Comparison of ENCODE assay signal across 8 cellular contexts in genomic region chr11:122202951-122203456, GRCh38.
A peak's percentile ranks its signal among the peaks of the same experiment; 100 is the strongest.
DNase-seq lines count a peak whose midpoint lies in the region; ATAC-seq, FAIRE-seq and TF ChIP-seq lines count a peak whose summit lies in the region.

No MANE protein-coding gene starts in this region.

- H3K27ac Mint-ChIP-seq in activated CD4-positive, alpha-beta T cell treated with anti-CD3 and anti-CD28 coated beads, Interleukin-2, amount 10 ng/mL, durations not matched to agents 24 days and 14 days, result no peak overlapping the region
- no peak overlapping the region for H3K27ac Mint-ChIP-seq in mesothelial cell of epicardium

- no peaks in the 10 kb centered on the region for H3K27me3 ChIP-seq in endothelial cell of umbilical vein (ENCODE audit: control insufficient read depth in 2 of 2, insufficient read depth in 2 of 2, low read length in 2 of 2)

- peak overlapping the region; percentile 90 for H2AFZ ChIP-seq in endothelial cell of umbilical vein (ENCODE audit: low read depth, low read length)

- H4K20me1 ChIP-seq in endothelial cell of umbilical vein (replicated peaks; ENCODE audit: control insufficient read depth, extremely low read depth, insufficient read depth, low read length), result no peaks in the 10 kb centered on the region

- H3K9me3 Mint-ChIP-seq in activated CD4-positive, alpha-beta T cell treated with anti-CD3 and anti-CD28 coated beads, Interleukin-2, amount 10 ng/mL, durations not matched to agents 24 days and 14 days, result no peaks in the 10 kb centered on the region
- H3K9me3 Mint-ChIP-seq in mesothelial cell of epicardium, result no peaks in the 10 kb centered on the region

- H3K36me3 Mint-ChIP-seq in activated CD4-positive, alpha-beta T cell treated with anti-CD3 and anti-CD28 coated beads, Interleukin-2, amount 10 ng/mL, durations not matched to agents 24 days and 14 days (ENCODE audit: low read depth), result no peaks in the 10 kb centered on the region
- H3K36me3 Mint-ChIP-seq in mesothelial cell of epicardium, result no peaks in the 10 kb centered on the region

- peaks cover 16% of the 10 kb centered on the region for H3K27me3 Mint-ChIP-seq in activated CD4-positive, alpha-beta T cell treated with anti-CD3 and anti-CD28 coated beads, Interleukin-2, amount 10 ng/mL, durations not matched to agents 24 days and 14 days
- no peaks in the 10 kb centered on the region for H3K27me3 Mint-ChIP-seq in mesothelial cell of epicardium (ENCODE audit: low read depth)

- DNase-seq in Daoy (ENCODE audit: low read depth) (peak; percentile 78), LHCN-M2 (ENCODE audit: low read depth) (peak; percentile 84), endothelial cell of umbilical vein (ENCODE audit: low read depth, low spot score) (no peak), mesothelial cell of epicardium (ENCODE audit: low spot score in 2 of 2, unreplicated experiment in 2 of 2) (peak; percentile 42 to 83)
- peak; percentile 80 for DNase-seq in activated CD4-positive, alpha-beta T cell treated with anti-CD3 and anti-CD28 coated beads, Interleukin-2, amount 10 ng/mL, durations not matched to agents 24 days and 14 days
- DNase-seq in stimulated activated naive CD4-positive, alpha-beta T cell treated with Interleukin-2 at 50 U/mL for 16 hours (lab: John Stamatoyannopoulos, UW), result peak; percentile 3

- no peak overlapping the region for H3K4me3 Mint-ChIP-seq in activated CD4-positive, alpha-beta T cell treated with anti-CD3 and anti-CD28 coated beads, Interleukin-2, amount 10 ng/mL, durations not matched to agents 24 days and 14 days
- peak overlapping the region; percentile 63 for H3K4me3 Mint-ChIP-seq in mesothelial cell of epicardium

- dilution Hi-C loops in endothelial cell of umbilical vein (cut with MboI; ENCODE audit: extremely low pct_ligation_motif_present, low sequenced_read_pairs), result no loop called here

- BruUV-seq in endothelial cell of umbilical vein (replicated peaks; lab: Mats Ljungman, UMichigan), result no TSS peak

- no peak for TF ChIP-seq POLR2A in endothelial cell of umbilical vein (IDR thresholded peaks at IDR 0.05; ENCODE audit: low read depth, low read length)

- intact Hi-C loops in activated CD4-positive, alpha-beta T cell treated with anti-CD3 and anti-CD28 coated beads, Interleukin-2, amount 10 ng/mL, durations not matched to agents 24 days and 14 days (cut with micrococcal nuclease), result loop anchor here (1.0 kb wide), 1 partner anchor 547 kb away; no protein-coding TSS in a partner anchor
- intact Hi-C loops in endothelial cell of umbilical vein (cut with micrococcal nuclease), result loop anchor here (1.0 to 5.0 kb wide), 10 partner anchors 23 to 548 kb away; no protein-coding TSS in a partner anchor

- peaks cover 3% of the 10 kb centered on the region for H3K4me1 Mint-ChIP-seq in activated CD4-positive, alpha-beta T cell treated with anti-CD3 and anti-CD28 coated beads, Interleukin-2, amount 10 ng/mL, durations not matched to agents 24 days and 14 days
- H3K4me1 Mint-ChIP-seq in mesothelial cell of epicardium, result peaks cover 43% of the 10 kb centered on the region

- H3K79me2 ChIP-seq in endothelial cell of umbilical vein (ENCODE audit: control insufficient read depth, insufficient read depth, low read length), result peaks cover 14% of the 10 kb centered on the region

- CTCF ChIA-PET in endothelial cell of umbilical vein (lab: Charles Lee), result interaction anchor here (0.7 to 4.5 kb wide), 41 partner anchors 12 to 549 kb away, joined by 3 to 91 read pairs (median 6); partner anchors contain the start of gene BLID

- POLR2A ChIA-PET in endothelial cell of umbilical vein (lab: Charles Lee), result interaction anchor here (1.1 to 2.2 kb wide), 2 partner anchors 14 to 116 kb away, joined by 3 to 9 read pairs; no protein-coding TSS in a partner anchor

- H3K4me1 ChIP-seq in endothelial cell of umbilical vein (ENCODE audit: control insufficient read depth, extremely low read depth, insufficient read depth, low read length), result peaks cover 42% of the 10 kb centered on the region

- peak overlapping the region; percentile 95 for H3K4me2 ChIP-seq in endothelial cell of umbilical vein (ENCODE audit: insufficient read depth, low read length)

- H3K4me3 ChIP-seq in endothelial cell of umbilical vein (replicated peaks in 1 of 3; ENCODE audit: insufficient read depth in 1 of 3, low read depth in 1 of 3, low read length in 3 of 3), result peak overlapping the region in 2 of 3 experiments; percentile 28 to 72

- peak; percentile 96 to 99 for TF ChIP-seq CTCF in endothelial cell of umbilical vein (IDR thresholded peaks at IDR 0.05; ENCODE audit: extremely low read depth in 1 of 2, insufficient read depth in 1 of 2, low read depth in 1 of 2, low read length in 2 of 2)
- TF ChIP-seq CTCF in mesothelial cell of epicardium (IDR thresholded peaks at IDR 0.05; ENCODE audit: unreplicated experiment), result peak; percentile 96

- no peak for FAIRE-seq in endothelial cell of umbilical vein (lab: Jason Lieb, UNC)

- no peaks in the 10 kb centered on the region for H3K9me3 ChIP-seq in endothelial cell of umbilical vein (replicated peaks; ENCODE audit: control insufficient read depth, insufficient read depth, low read length)

- H3K9me1 ChIP-seq in endothelial cell of umbilical vein (replicated peaks; ENCODE audit: control insufficient read depth, extremely low read depth, insufficient read depth, low read length), result no peaks in the 10 kb centered on the region

- peak overlapping the region; percentile 74 for H3K27ac ChIP-seq in endothelial cell of umbilical vein (ENCODE audit: insufficient read depth, low read depth, low read length)

- H3K36me3 ChIP-seq in endothelial cell of umbilical vein (ENCODE audit: control insufficient read depth in 2 of 2, extremely low read depth in 1 of 2, insufficient read depth in 2 of 2, low read length in 2 of 2), result no peaks in the 10 kb centered on the region

- H3K9ac ChIP-seq in endothelial cell of umbilical vein (replicated peaks; ENCODE audit: extremely low read depth, insufficient read depth, low read length), result peak overlapping the region; percentile 73

- ATAC-seq in GM21528 (IDR thresholded peaks at IDR 0.05; ENCODE audit: low FRiP score, unreplicated experiment) (peak; percentile 94), HG02763 (IDR thresholded peaks at IDR 0.05; ENCODE audit: unreplicated experiment) (no peak)

TF ChIP-seq in endothelial cell of umbilical vein, 7 proteins besides CTCF, POLR2A, EP300 and RAD21:
- no peak for TF ChIP-seq MAX (IDR thresholded peaks at IDR 0.05; ENCODE audit: insufficient read depth, insufficient read length)
- no peak for TF ChIP-seq FOS (IDR thresholded peaks at IDR 0.05; ENCODE audit: borderline replicate concordance, insufficient read depth, low read length)
- peak; percentile 66 for TF ChIP-seq GATA2 (IDR thresholded peaks at IDR 0.05; ENCODE audit: insufficient read depth, insufficient read length, low read depth, low read length)
- no peak for TF ChIP-seq JUN (IDR thresholded peaks at IDR 0.05; ENCODE audit: borderline replicate concordance, insufficient read depth, insufficient read length, low read depth)
